ENCODE assay signal across 19 cellular contexts in the genomic region with DNA sequence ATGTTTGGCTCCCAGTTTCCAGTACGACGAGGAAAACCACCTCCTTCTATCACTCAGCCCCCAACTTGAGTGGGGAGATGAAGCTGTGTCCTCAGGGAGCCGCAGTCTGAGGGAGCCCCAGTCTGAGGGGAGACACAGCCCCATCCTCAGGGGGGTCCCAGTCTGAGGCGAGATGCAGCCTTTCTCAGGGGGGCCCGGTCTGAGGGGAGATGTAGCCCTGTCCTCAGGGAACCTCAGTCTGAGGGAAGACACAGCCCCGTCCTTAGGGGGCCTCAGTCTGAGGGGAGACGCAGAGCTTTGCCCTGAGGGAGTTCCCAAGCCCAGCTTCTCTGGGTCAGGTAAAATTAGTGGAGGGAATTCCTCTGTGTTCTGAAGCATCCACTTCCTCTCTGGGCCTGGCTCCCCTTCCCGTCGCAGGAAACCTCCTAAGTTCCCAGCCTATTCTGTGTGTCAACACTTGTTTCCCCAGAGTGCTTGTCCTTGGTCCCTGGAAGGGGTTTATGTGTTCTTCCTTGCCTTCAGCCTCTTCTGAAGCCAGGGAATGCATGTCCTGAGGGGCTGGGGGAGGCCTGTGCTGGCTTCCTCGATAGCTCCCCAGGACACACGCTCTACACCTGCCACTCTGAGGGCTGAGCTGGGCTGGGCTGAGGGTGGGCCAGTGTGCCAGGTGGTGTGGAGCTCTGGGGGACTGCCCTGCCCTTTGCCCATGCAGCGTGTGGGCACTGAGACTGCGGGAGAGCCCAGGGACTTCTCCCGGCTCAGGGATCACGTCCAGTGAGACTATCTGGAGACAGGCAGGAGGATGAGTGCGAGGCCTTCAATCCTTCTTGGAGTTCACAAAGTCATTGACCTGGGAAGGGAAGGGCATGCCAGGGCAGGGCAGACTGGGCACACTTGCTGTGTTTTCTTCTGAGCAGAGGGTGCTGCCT.
"Had no signal": no experiment of that assay in that cellular context is flagged by ENCODE, and none has a peak within 500 bp of the region (broad histone marks: within the 10 kb centered on the region; RNA-seq: fewer than 3 reads in every experiment).

No MANE protein-coding gene starts in this region.

- DNase-seq: activated CD4-positive, alpha-beta memory T cell treated with anti-CD3 and anti-CD28 coated beads, Interleukin-2, amount 10 ng/mL, durations not matched to agents 7 days and 5 days; activated CD4-positive, alpha-beta T cell treated with anti-CD3 and anti-CD28 coated beads for 36 hours; activated gamma-delta T cell treated with Interleukin-2 at 50 U/mL for 16 hours; activated naive CD8-positive, alpha-beta T cell treated with anti-CD3 and anti-CD28 coated beads, Interleukin-2, amount 10 ng/mL, durations not matched to agents 7 days and 5 days; activated T-cell treated with anti-CD3 and anti-CD28 coated beads, Interleukin-2, amount 50 U/mL, for 72 hours; anterior cingulate cortex; gastrocnemius medialis; heart right ventricle; islet precursor cell; ovary; retina; stimulated activated CD4-positive, alpha-beta T cell treated with anti-CD3 and anti-CD28 coated beads, Interleukin-1b, Interleukin-23, amount 100 ng/mL, for 48 hours; stimulated activated naive B cell treated with anti-CD40 and anti-IgM and Interleukin-4, amounts not matched to agents 10 μg/mL and 1 μg/mL and 100 μg/mL, for 72 hours; substantia nigra; T-cell; T1000; transverse colon had no signal

- H3K4me1 ChIP-seq: gastrocnemius medialis had no signal

- H3K9me3 ChIP-seq: gastrocnemius medialis, heart right ventricle, ovary, transverse colon had no signal

- ATAC-seq: activated CD4-positive, alpha-beta T cell treated with anti-CD3 and anti-CD28 coated beads for 36 hours; activated T-cell treated with anti-CD3 and anti-CD28 coated beads, Interleukin-2, amount 50 U/mL, for 72 hours; gastrocnemius medialis; stimulated activated naive B cell treated with anti-CD40 and anti-IgM and Interleukin-4, amounts not matched to agents 10 μg/mL and 1 μg/mL and 100 μg/mL, for 72 hours; T-cell had no signal

- H3K36me3 ChIP-seq: gastrocnemius medialis, heart right ventricle, ovary, transverse colon had no signal

- H3K27ac ChIP-seq: epithelial cell of prostate, gastrocnemius medialis, heart right ventricle, ovary had no signal

- H3K4me3 ChIP-seq: gastrocnemius medialis, heart right ventricle, ovary, smooth muscle cell, transverse colon had no signal

- H3K27me3 ChIP-seq: gastrocnemius medialis, ovary, transverse colon had no signal

- H3K4me2 ChIP-seq: smooth muscle cell had no signal
